Comparison of ENCODE assay signal across 15 cellular contexts in genomic region chr14:49478784-49479183, GRCh38.
DNase-seq lines count a peak whose midpoint lies in the region; ATAC-seq and TF ChIP-seq lines count a peak whose summit lies in the region.
"Had no signal": no experiment of that assay in that cellular context is flagged by ENCODE, and none has a peak within 500 bp of the region (broad histone marks: within the 10 kb centered on the region; RNA-seq: fewer than 3 reads in every experiment).

No MANE protein-coding gene starts in this region.

- peak; percentile 20 for DNase-seq in colonic mucosa
- no peak for DNase-seq in right lobe of liver
- DNase-seq in type B pancreatic cell (ENCODE audit: extremely low spot score, unreplicated experiment): no peak
- DNase-seq in NCI-H1105 (lab: John Stamatoyannopoulos, UW): no peak
- DNase-seq in Right ventricle myocardium superior: no peak
- no peak for DNase-seq in activated CD4-positive, alpha-beta memory T cell treated with anti-CD3 and anti-CD28 coated beads, Interleukin-2, amount 10 ng/mL, durations not matched to agents 7 days and 5 days
- DNase-seq: AML-193; Calu3; CD4-positive, CD25-positive, alpha-beta regulatory T cell; DMS 273 treated with DMSO at 0.1 percent for 48 hours; H7 had no signal

- H3K4me1 Mint-ChIP-seq in type B pancreatic cell (ENCODE audit: unreplicated experiment): peaks cover 12% of the 10 kb centered on the region
- peaks cover 6% of the 10 kb centered on the region for H3K4me1 Mint-ChIP-seq in activated CD4-positive, alpha-beta memory T cell treated with anti-CD3 and anti-CD28 coated beads, Interleukin-2, amount 10 ng/mL, durations not matched to agents 7 days and 5 days
- H3K4me1 Mint-ChIP-seq: CD4-positive, CD25-positive, alpha-beta regulatory T cell had no signal

- no peak overlapping the region for H3K4me3 ChIP-seq in HEK293 (ENCODE audit: low read depth, low read length)
- no peak overlapping the region for H3K4me3 ChIP-seq in colonic mucosa
- H3K4me3 ChIP-seq in right lobe of liver: no peak overlapping the region
- H3K4me3 ChIP-seq: BLaER1, GM23248 had no signal

- H3K9me3 Mint-ChIP-seq in type B pancreatic cell: no peaks in the 10 kb centered on the region
- H3K9me3 Mint-ChIP-seq in activated CD4-positive, alpha-beta memory T cell treated with anti-CD3 and anti-CD28 coated beads, Interleukin-2, amount 10 ng/mL, durations not matched to agents 7 days and 5 days: peaks cover 9% of the 10 kb centered on the region

- no peak for TF ChIP-seq POLR2A in right lobe of liver (IDR thresholded peaks at IDR 0.05)

- CTCF ChIA-PET in HEK293 (lab: Yijun Ruan, JAX): interaction anchor here (1.1 to 1.7 kb wide), 3 partner anchors 13 to 19 kb away, joined by 3 to 4 read pairs (median 4); no protein-coding TSS in a partner anchor
- CTCF ChIA-PET in activated CD4-positive, alpha-beta memory T cell treated with anti-CD3 and anti-CD28 coated beads, Interleukin-2, amount 10 ng/mL, durations not matched to agents 7 days and 5 days (lab: Charles Lee): interaction anchor here (4.1 kb wide), 1 partner anchor 17 kb away, joined by 19 read pairs; no protein-coding TSS in a partner anchor

- intact Hi-C loops in colonic mucosa (cut with DNase I) (no loop called here), right lobe of liver (cut with DNase I) (no loop called here), Right ventricle myocardium superior (cut with DNase I) (no loop called here)

- peak; percentile 34 to 52 (median 44) for ATAC-seq in right lobe of liver
- ATAC-seq in Right ventricle myocardium superior (ENCODE audit: poor library complexity): no peak
- no peak for ATAC-seq in GM18868 (IDR thresholded peaks at IDR 0.05; ENCODE audit: unreplicated experiment)

- H3K27me3 ChIP-seq in colonic mucosa: no peaks in the 10 kb centered on the region
- H3K27me3 ChIP-seq in right lobe of liver: no peaks in the 10 kb centered on the region
- H3K27me3 ChIP-seq: BLaER1 had no signal

- no peaks in the 10 kb centered on the region for H3K36me3 ChIP-seq in HEK293 (ENCODE audit: control insufficient read depth in 2 of 2, insufficient read depth in 1 of 2, low read length in 2 of 2)
- no peaks in the 10 kb centered on the region for H3K36me3 ChIP-seq in colonic mucosa
- H3K36me3 ChIP-seq in right lobe of liver: no peaks in the 10 kb centered on the region
- H3K36me3 ChIP-seq: BLaER1 had no signal

- H3K27me3 Mint-ChIP-seq in type B pancreatic cell: no peaks in the 10 kb centered on the region
- H3K27me3 Mint-ChIP-seq in activated CD4-positive, alpha-beta memory T cell treated with anti-CD3 and anti-CD28 coated beads, Interleukin-2, amount 10 ng/mL, durations not matched to agents 7 days and 5 days: peaks cover 5% of the 10 kb centered on the region
- H3K27me3 Mint-ChIP-seq: CD4-positive, CD25-positive, alpha-beta regulatory T cell had no signal

- H3K4me1 ChIP-seq in HEK293 (ENCODE audit: control insufficient read depth, insufficient read depth, low read length) (no peaks in the 10 kb centered on the region), colonic mucosa (no peaks in the 10 kb centered on the region), right lobe of liver (peaks cover 0 to 21% (median 10%) of the 10 kb centered on the region in 4 donors)

- H3K9me3 ChIP-seq in HEK293 (ENCODE audit: control insufficient read depth, insufficient read depth, low read depth, low read length): no peaks in the 10 kb centered on the region
- H3K9me3 ChIP-seq in colonic mucosa: no peaks in the 10 kb centered on the region
- no peaks in the 10 kb centered on the region for H3K9me3 ChIP-seq in right lobe of liver

- no peaks in the 10 kb centered on the region for H3K36me3 Mint-ChIP-seq in type B pancreatic cell
- no peaks in the 10 kb centered on the region for H3K36me3 Mint-ChIP-seq in activated CD4-positive, alpha-beta memory T cell treated with anti-CD3 and anti-CD28 coated beads, Interleukin-2, amount 10 ng/mL, durations not matched to agents 7 days and 5 days (ENCODE audit: low read depth)
- H3K36me3 Mint-ChIP-seq: CD4-positive, CD25-positive, alpha-beta regulatory T cell had no signal

- peak overlapping the region; percentile 5 for H3K27ac Mint-ChIP-seq in type B pancreatic cell
- H3K27ac Mint-ChIP-seq in activated CD4-positive, alpha-beta memory T cell treated with anti-CD3 and anti-CD28 coated beads, Interleukin-2, amount 10 ng/mL, durations not matched to agents 7 days and 5 days: no peak overlapping the region
- H3K27ac Mint-ChIP-seq: CD4-positive, CD25-positive, alpha-beta regulatory T cell had no signal

- no peak overlapping the region for H3K27ac ChIP-seq in HEK293 (ENCODE audit: extremely low read depth, low read depth, low read length)
- H3K27ac ChIP-seq in colonic mucosa: no peak overlapping the region
- H3K27ac ChIP-seq in right lobe of liver: peak overlapping the region in 1 of 3 donors; percentile 24
- H3K27ac ChIP-seq: BLaER1, GM23248 had no signal

- TF ChIP-seq CTCF in HEK293 (tag by site-specific recombination; IDR thresholded peaks at IDR 0.05) (no peak), colonic mucosa (IDR thresholded peaks at IDR 0.05) (no peak), right lobe of liver (IDR thresholded peaks at IDR 0.05) (no peak), type B pancreatic cell (conservative IDR thresholded peaks at IDR 0.05) (no peak)

- no peak overlapping the region for H3K4me3 Mint-ChIP-seq in type B pancreatic cell
- no peak overlapping the region for H3K4me3 Mint-ChIP-seq in activated CD4-positive, alpha-beta memory T cell treated with anti-CD3 and anti-CD28 coated beads, Interleukin-2, amount 10 ng/mL, durations not matched to agents 7 days and 5 days
- H3K4me3 Mint-ChIP-seq: CD4-positive, CD25-positive, alpha-beta regulatory T cell had no signal

- H3K9ac ChIP-seq in colonic mucosa (ENCODE audit: low read depth in 2 of 2, low read length in 2 of 2): no peak overlapping the region
- H3K9ac ChIP-seq: BLaER1, GM23248 had no signal

- 17% methylated on average over 3 of the region's 3 CpGs for WGBS in right lobe of liver (ENCODE audit: insufficient coverage, low coverage, low lambda C conversion rate, missing lambda C conversion rate)

- POLR2A ChIA-PET in HEK293 (lab: Yijun Ruan, JAX): interaction anchor here (0.5 kb wide), 1 partner anchor 1239 kb away, joined by 5 read pairs; no protein-coding TSS in a partner anchor
- POLR2A ChIA-PET in activated CD4-positive, alpha-beta memory T cell treated with anti-CD3 and anti-CD28 coated beads, Interleukin-2, amount 10 ng/mL, durations not matched to agents 7 days and 5 days (lab: Charles Lee): no interaction called here

TF ChIP-seq in HEK293, 187 proteins besides CTCF, POLR2A, EP300 and RAD21:
- no peak for TF ChIP-seq RBAK (tag by site-specific recombination; IDR thresholded peaks at IDR 0.05)
- no peak for TF ChIP-seq ZBTB11 (tag by site-specific recombination; conservative IDR thresholded peaks at IDR 0.05; ENCODE audit: low read depth)
- TF ChIP-seq TRIM28 (IDR thresholded peaks at IDR 0.05; ENCODE audit: borderline replicate concordance, low read length): 0 out of 2 replicates have a peak, but pooled peaks have one; percentile 28
- no peak for TF ChIP-seq SP2 (tag by site-specific recombination; IDR thresholded peaks at IDR 0.05)

Comparison
In these comparisons a context has a peak if more than half of its experiments do, and no peak if none do; other contexts are left out.
1. ATAC-seq: peak in right lobe of liver (4 of 4); none in Right ventricle myocardium superior (single experiment) and GM18868 (single experiment).